ENCODE assay signal across 1 cellular context in the genomic region with DNA sequence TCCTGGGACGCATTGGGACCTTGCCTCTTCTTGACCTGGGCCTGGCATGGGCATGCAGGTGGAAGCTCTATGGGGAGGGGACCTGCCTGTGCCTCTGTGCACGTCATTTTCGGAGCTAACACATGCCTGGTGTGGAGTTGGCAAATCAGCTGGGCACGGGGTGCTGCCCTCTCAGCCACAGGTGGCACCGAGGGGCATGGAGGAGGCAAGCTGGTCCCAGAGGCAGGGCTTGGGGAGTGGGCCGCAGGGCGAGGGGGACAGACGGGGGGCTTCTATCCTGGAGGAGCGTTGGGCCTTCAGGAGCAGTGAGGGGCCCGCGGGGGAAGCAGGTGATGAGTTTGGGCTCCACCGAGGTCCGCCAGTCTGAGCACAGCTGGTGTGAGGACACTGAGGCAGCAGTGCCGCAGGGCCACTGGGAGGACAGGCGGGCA.
TF ChIP-seq lines count a peak whose summit lies in the region.

No MANE protein-coding gene starts in this region.

TF ChIP-seq in GM23338, 12 proteins besides CTCF, POLR2A, EP300 and RAD21 (continued from another document):
- TF ChIP-seq ZNF114 (CRISPR knock-in tag; IDR thresholded peaks at IDR 0.05): no peak
- no peak for TF ChIP-seq NANOG (IDR thresholded peaks at IDR 0.05; ENCODE audit: borderline replicate concordance)
- no peak for TF ChIP-seq EZH2phosphoT487 (IDR thresholded peaks at IDR 0.05; ENCODE audit: unreplicated experiment)
